ENCODE assay signal across 8 cellular contexts in genomic region chr9:122463828-122464632, GRCh38. TPM values are rescaled to one million over a fixed set of nuclear protein-coding genes. Genes with fewer than 3 reads are reported as not detected.
A peak's percentile ranks its signal among the peaks of the same experiment; 100 is the strongest.
DNase-seq lines count a peak whose midpoint lies in the region; ATAC-seq and TF ChIP-seq lines count a peak whose summit lies in the region.

No MANE protein-coding gene starts in this region.

- peak overlapping the region; percentile 76 to 95 for H3K4me3 Mint-ChIP-seq in activated T-cell treated with anti-CD3 and anti-CD28 coated beads, Interleukin-2, amount 50 U/mL, for 72 hours

- intact Hi-C loops in right lobe of liver (cut with DNase I) = loop anchor here in 1 of 2 donors (10.0 kb wide), 1 partner anchor 341 kb away; the partner anchor contains the start of gene OR1K1

- H4K20me1 ChIP-seq in GM23248 (ENCODE audit: insufficient read depth) = no peaks in the 10 kb centered on the region

- H3K27me3 ChIP-seq in GM23248 (replicated peaks; ENCODE audit: insufficient read depth) = no peaks in the 10 kb centered on the region
- H3K27me3 ChIP-seq in right lobe of liver = no peaks in the 10 kb centered on the region

- H3K9me3 ChIP-seq in GM23248 (ENCODE audit: low read depth) = no peaks in the 10 kb centered on the region
- no peaks in the 10 kb centered on the region for H3K9me3 ChIP-seq in right lobe of liver

- H3K4me1 ChIP-seq in GM23248 (ENCODE audit: insufficient read depth) (peaks cover 17% of the 10 kb centered on the region), right lobe of liver (peaks cover 0 to 8% (median 0%) of the 10 kb centered on the region in 4 donors)

- no peaks in the 10 kb centered on the region for H3K9me3 Mint-ChIP-seq in activated T-cell treated with anti-CD3 and anti-CD28 coated beads, Interleukin-2, amount 50 U/mL, for 72 hours

- WGBS in GM23248 (ENCODE audit: low coverage in 1 of 2, low lambda C conversion rate in 2 of 2, missing lambda C conversion rate in 2 of 2), 2 experiments = 70 to 75% methylated on average over 10 of the region's 10 CpGs
- 80% methylated on average over 3 of the region's 10 CpGs for WGBS in right lobe of liver (ENCODE audit: insufficient coverage, low coverage, low lambda C conversion rate, missing lambda C conversion rate)

- H3K4me1 Mint-ChIP-seq in activated T-cell treated with anti-CD3 and anti-CD28 coated beads, Interleukin-2, amount 50 U/mL, for 72 hours (ENCODE audit: low read depth) = peaks cover 9% of the 10 kb centered on the region

- in situ Hi-C loops in GM23248 (cut with MboI) = no loop called here

- H3K27ac ChIP-seq in GM23248 (no peak overlapping the region), right lobe of liver (peak overlapping the region in 1 of 3 donors; percentile 22)

- H3K36me3 Mint-ChIP-seq in activated T-cell treated with anti-CD3 and anti-CD28 coated beads, Interleukin-2, amount 50 U/mL, for 72 hours (ENCODE audit: insufficient read depth in 2 of 2) = no peaks in the 10 kb centered on the region

- DNase-seq in ELR (ENCODE audit: low read depth) (peak; percentile 28), GM23248 (no peak), NCI-H2227 treated with DMSO at 0.1 percent for 48 hours (lab: John Stamatoyannopoulos, UW) (peak; percentile 23), right lobe of liver (no peak), UCSD-AML1 (lab: John Stamatoyannopoulos, UW; ENCODE audit: unreplicated experiment) (no peak), MV-4-11 (lab: John Stamatoyannopoulos, UW) (no peak), T-helper 9 cell (no peak)
- DNase-seq in activated T-cell treated with anti-CD3 and anti-CD28 coated beads, Interleukin-2, amount 50 U/mL, for 72 hours = peak; percentile 35 to 36

- H3K27ac Mint-ChIP-seq in activated T-cell treated with anti-CD3 and anti-CD28 coated beads, Interleukin-2, amount 50 U/mL, for 72 hours = peak overlapping the region; percentile 95

- peak overlapping the region; percentile 84 for H3K4me2 ChIP-seq in GM23248 (ENCODE audit: unreplicated experiment)

- peaks cover 15% of the 10 kb centered on the region for H3K27me3 Mint-ChIP-seq in activated T-cell treated with anti-CD3 and anti-CD28 coated beads, Interleukin-2, amount 50 U/mL, for 72 hours (ENCODE audit: low read depth)

- peak overlapping the region; percentile 84 for H2AFZ ChIP-seq in GM23248

- H3K36me3 ChIP-seq in GM23248 (ENCODE audit: low read depth) = no peaks in the 10 kb centered on the region
- no peaks in the 10 kb centered on the region for H3K36me3 ChIP-seq in right lobe of liver

- no peaks in the 10 kb centered on the region for H3K9me2 ChIP-seq in GM23248 (ENCODE audit: insufficient read depth)

- peaks cover 12% of the 10 kb centered on the region for H3F3A ChIP-seq in GM23248 (ENCODE audit: insufficient read depth)

- TF ChIP-seq CTCF in right lobe of liver (IDR thresholded peaks at IDR 0.05) = peak in 1 of 4 donors; percentile 4

- no peaks in the 10 kb centered on the region for H3K79me2 ChIP-seq in GM23248 (ENCODE audit: insufficient read depth)

- peak overlapping the region; percentile 76 for H3K4me3 ChIP-seq in GM23248
- H3K4me3 ChIP-seq in right lobe of liver = peak overlapping the region; percentile 30 to 57 (median 30)

- ATAC-seq in activated T-cell treated with anti-CD3 and anti-CD28 coated beads, Interleukin-2, amount 50 U/mL, for 72 hours (replicated peaks in 1 of 2) = peak; percentile 41 to 43
- peak in 1 of 4 donors; percentile 26 for ATAC-seq in right lobe of liver

- TF ChIP-seq POLR2A in right lobe of liver (IDR thresholded peaks at IDR 0.05) = no peak

- H3K9ac ChIP-seq in GM23248 = peak overlapping the region; percentile 73

RNA-seq across cellular contexts. Expression of gene OR1J1, which starts 13.7 kb away (rescaled TPM):
- not detected in 2 replicates for total RNA-seq in GM23248 (2014; rRNA removed; shearing (Covaris generic))
- 0.19 TPM in 1 of 2 replicates, not detected in the other for polyA plus RNA-seq in GM23248 (2016; fragmentation: Nextera tagmentation; extraction: Ambion mirVana)
- total RNA-seq in activated T-cell treated with anti-CD3 and anti-CD28 coated beads, Interleukin-2, amount 50 U/mL, for 72 hours = not detected
- total RNA-seq in right lobe of liver = not detected

RNA-seq across cellular contexts. Expression of gene OR1J2, which starts 46.6 kb away (rescaled TPM):
- 0.22 TPM in 1 of 2 replicates, not detected in the other for total RNA-seq in GM23248 (2014; rRNA removed; shearing (Covaris generic))
- 0.20 and 0.28 TPM in 2 replicates for polyA plus RNA-seq in GM23248 (2016; fragmentation: Nextera tagmentation; extraction: Ambion mirVana)
- total RNA-seq in activated T-cell treated with anti-CD3 and anti-CD28 coated beads, Interleukin-2, amount 50 U/mL, for 72 hours = not detected
- total RNA-seq in right lobe of liver = not detected

RNA-seq across cellular contexts. Expression of gene OR1J4, which starts 54.9 kb away (rescaled TPM):
- 0.22 TPM in 1 of 2 replicates, not detected in the other for total RNA-seq in GM23248 (2014; rRNA removed; shearing (Covaris generic))
- polyA plus RNA-seq in GM23248 (2016; fragmentation: Nextera tagmentation; extraction: Ambion mirVana) = 0.42 and 0.80 TPM in 2 replicates
- under 1 TPM in 1 of 2 donors, not detected in 1; 0.26 TPM for total RNA-seq in activated T-cell treated with anti-CD3 and anti-CD28 coated beads, Interleukin-2, amount 50 U/mL, for 72 hours
- total RNA-seq in right lobe of liver = not detected

Comparison
In these comparisons a context has a peak if more than half of its experiments do, and no peak if none do; other contexts are left out.
1. DNase-seq: peak in ELR (single experiment), NCI-H2227 treated with DMSO at 0.1 percent for 48 hours (single experiment) and activated T-cell treated with anti-CD3 and anti-CD28 coated beads, Interleukin-2, amount 50 U/mL, for 72 hours (2 of 2); none in GM23248 (single experiment), right lobe of liver (0 of 3), UCSD-AML1 (single experiment), MV-4-11 (single experiment) and T-helper 9 cell (single experiment).